In the genomic region with DNA sequence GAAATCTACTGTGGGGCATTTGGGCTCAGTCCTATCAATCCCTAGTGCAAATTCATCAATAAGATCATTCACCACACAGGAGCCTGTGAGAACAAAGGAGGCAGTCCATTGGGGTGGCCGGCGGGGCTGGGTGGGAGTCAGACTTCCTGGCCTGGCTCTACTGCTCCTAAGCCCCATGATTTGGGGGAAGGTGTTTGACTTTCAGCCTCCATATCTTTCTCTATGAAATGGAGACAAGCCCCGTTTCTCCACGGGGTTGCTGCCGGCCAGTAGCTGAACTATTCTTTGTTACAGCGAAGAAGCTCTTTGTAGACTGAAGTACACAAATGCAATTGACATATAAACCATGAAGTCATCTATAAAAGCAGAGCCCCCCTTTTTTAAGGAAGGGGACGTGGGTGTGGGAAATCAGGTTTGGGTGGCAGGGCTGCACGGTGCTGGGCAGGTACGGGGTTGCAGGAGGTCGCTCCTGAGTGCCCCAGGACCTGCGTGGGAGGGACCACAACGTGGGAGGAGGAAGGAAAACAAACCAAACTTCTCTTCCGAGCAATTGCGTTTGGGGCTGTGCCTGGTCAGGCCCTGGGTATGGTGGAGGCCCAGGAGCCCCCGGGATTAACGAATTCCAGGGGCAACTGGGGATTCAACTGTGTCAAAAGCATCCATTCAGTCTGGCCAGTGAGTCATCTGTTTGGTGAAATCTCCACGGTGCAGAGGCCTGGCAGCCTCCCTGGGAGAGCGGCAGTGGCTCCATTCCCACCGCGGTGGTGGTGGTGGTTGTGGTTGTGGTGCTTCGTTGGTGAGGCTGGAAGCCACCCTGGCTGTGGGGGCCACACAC, we compare ENCODE assay signal across 8 cellular contexts. TPM values are rescaled to one million over a fixed set of nuclear protein-coding genes. Genes with fewer than 3 reads are reported as not detected.
A peak's percentile ranks its signal among the peaks of the same experiment; 100 is the strongest.
DNase-seq lines count a peak whose midpoint lies in the region; ATAC-seq and TF ChIP-seq lines count a peak whose summit lies in the region.

No MANE protein-coding gene starts in this region.

- H3K4me1 Mint-ChIP-seq in activated T-helper 2 cell treated with anti-CD3 and anti-CD28 coated beads, Interferon-gamma antibody, Interleukin-2, Interleukin-4, amounts not matched to agents 10 μg/mL and 5 μg/mL and 100 μg/mL, durations not matched to agents 14 hours and 24 hours and 36 hours (ENCODE audit: low read depth): peaks cover 36% of the 10 kb centered on the region

- peak overlapping the region; percentile 15 for H3K4me3 Mint-ChIP-seq in activated T-helper 2 cell treated with anti-CD3 and anti-CD28 coated beads, Interferon-gamma antibody, Interleukin-2, Interleukin-4, amounts not matched to agents 10 μg/mL and 5 μg/mL and 100 μg/mL, durations not matched to agents 14 hours and 24 hours and 36 hours (ENCODE audit: low read depth)

- H3K27me3 ChIP-seq in kidney epithelial cell (ENCODE audit: control insufficient read depth, insufficient read depth, low read length): no peaks in the 10 kb centered on the region

- no peaks in the 10 kb centered on the region for H3K27me3 Mint-ChIP-seq in activated T-helper 2 cell treated with anti-CD3 and anti-CD28 coated beads, Interferon-gamma antibody, Interleukin-2, Interleukin-4, amounts not matched to agents 10 μg/mL and 5 μg/mL and 100 μg/mL, durations not matched to agents 14 hours and 24 hours and 36 hours (ENCODE audit: low read depth)

- peak overlapping the region; percentile 58 for H3K27ac Mint-ChIP-seq in activated T-helper 2 cell treated with anti-CD3 and anti-CD28 coated beads, Interferon-gamma antibody, Interleukin-2, Interleukin-4, amounts not matched to agents 10 μg/mL and 5 μg/mL and 100 μg/mL, durations not matched to agents 14 hours and 24 hours and 36 hours

- peak; percentile 35 for DNase-seq in MV-4-11 (lab: John Stamatoyannopoulos, UW)
- no peak for DNase-seq in activated T-helper 2 cell treated with anti-CD3 and anti-CD28 coated beads, Interferon-gamma antibody, Interleukin-2, Interleukin-4, amounts not matched to agents 10 μg/mL and 5 μg/mL and 100 μg/mL, durations not matched to agents 14 hours and 24 hours and 36 hours (ENCODE audit: low spot score)
- peak; percentile 45 for DNase-seq in kidney epithelial cell (ENCODE audit: low read depth)
- DNase-seq in stimulated activated naive CD8-positive, alpha-beta T cell treated with anti-CD3 and anti-CD28 coated beads, Interleukin-15, Interleukin-2, amounts not matched to agents 100 U/mL and 50 U/mL, for 24 hours: peak; percentile 74
- no peak for DNase-seq in SK-N-DZ (ENCODE audit: low spot score)
- no peak for DNase-seq in LoVo (ENCODE audit: low spot score)
- no peak for DNase-seq in NCI-H2029 treated with DMSO at 0.1 percent for 48 hours (lab: John Stamatoyannopoulos, UW)
- no peak for DNase-seq in COR-L47 (lab: John Stamatoyannopoulos, UW)

- intact Hi-C loops in activated T-helper 2 cell treated with anti-CD3 and anti-CD28 coated beads, Interferon-gamma antibody, Interleukin-2, Interleukin-4, amounts not matched to agents 10 μg/mL and 5 μg/mL and 100 μg/mL, durations not matched to agents 14 hours and 24 hours and 36 hours (cut with micrococcal nuclease): no loop called here

- H3K9me3 Mint-ChIP-seq in activated T-helper 2 cell treated with anti-CD3 and anti-CD28 coated beads, Interferon-gamma antibody, Interleukin-2, Interleukin-4, amounts not matched to agents 10 μg/mL and 5 μg/mL and 100 μg/mL, durations not matched to agents 14 hours and 24 hours and 36 hours: no peaks in the 10 kb centered on the region

- H3K36me3 ChIP-seq in kidney epithelial cell (ENCODE audit: control insufficient read depth, insufficient read depth, low read length): no peaks in the 10 kb centered on the region

- H3K4me3 ChIP-seq in kidney epithelial cell (ENCODE audit: low read depth, low read length): no peak overlapping the region

- H3K36me3 Mint-ChIP-seq in activated T-helper 2 cell treated with anti-CD3 and anti-CD28 coated beads, Interferon-gamma antibody, Interleukin-2, Interleukin-4, amounts not matched to agents 10 μg/mL and 5 μg/mL and 100 μg/mL, durations not matched to agents 14 hours and 24 hours and 36 hours (ENCODE audit: low read depth): no peaks in the 10 kb centered on the region

- TF ChIP-seq CTCF in kidney epithelial cell (IDR thresholded peaks at IDR 0.05; ENCODE audit: insufficient read depth, low read length, poor library complexity, severe bottlenecking): no peak

- ATAC-seq in stimulated activated naive CD8-positive, alpha-beta T cell treated with anti-CD3 and anti-CD28 coated beads, Interleukin-15, Interleukin-2, amounts not matched to agents 100 U/mL and 50 U/mL, for 24 hours: peak; percentile 64

RNA-seq across cellular contexts. Expression of gene FBLN7, which starts 18.2 kb away (rescaled TPM):
- total RNA-seq in activated T-helper 2 cell treated with anti-CD3 and anti-CD28 coated beads, Interferon-gamma antibody, Interleukin-2, Interleukin-4, amounts not matched to agents 10 μg/mL and 5 μg/mL and 100 μg/mL, durations not matched to agents 14 hours and 24 hours and 36 hours: 16.7 and 17.0 TPM in 2 replicates
- 0.14 and 1.0 TPM in 2 replicates for total RNA-seq in kidney epithelial cell
- 1.8 and 2.5 TPM in 2 replicates for polyA plus RNA-seq in SK-N-DZ (2014; cell fraction: cytosol; rRNA removed)
- polyA plus RNA-seq in SK-N-DZ (2014; cell fraction: nucleus; rRNA removed): 1.7 and 3.7 TPM in 2 replicates

Comparison
In these comparisons a context has a peak if more than half of its experiments do, and no peak if none do; other contexts are left out.
1. DNase-seq: peak in MV-4-11 (single experiment), kidney epithelial cell (single experiment) and stimulated activated naive CD8-positive, alpha-beta T cell treated with anti-CD3 and anti-CD28 coated beads, Interleukin-15, Interleukin-2, amounts not matched to agents 100 U/mL and 50 U/mL, for 24 hours (single experiment); none in activated T-helper 2 cell treated with anti-CD3 and anti-CD28 coated beads, Interferon-gamma antibody, Interleukin-2, Interleukin-4, amounts not matched to agents 10 μg/mL and 5 μg/mL and 100 μg/mL, durations not matched to agents 14 hours and 24 hours and 36 hours (single experiment), SK-N-DZ (single experiment), LoVo (single experiment), NCI-H2029 treated with DMSO at 0.1 percent for 48 hours (single experiment) and COR-L47 (single experiment).